1 cellular context compared by ENCODE assay signal in the genomic region with DNA sequence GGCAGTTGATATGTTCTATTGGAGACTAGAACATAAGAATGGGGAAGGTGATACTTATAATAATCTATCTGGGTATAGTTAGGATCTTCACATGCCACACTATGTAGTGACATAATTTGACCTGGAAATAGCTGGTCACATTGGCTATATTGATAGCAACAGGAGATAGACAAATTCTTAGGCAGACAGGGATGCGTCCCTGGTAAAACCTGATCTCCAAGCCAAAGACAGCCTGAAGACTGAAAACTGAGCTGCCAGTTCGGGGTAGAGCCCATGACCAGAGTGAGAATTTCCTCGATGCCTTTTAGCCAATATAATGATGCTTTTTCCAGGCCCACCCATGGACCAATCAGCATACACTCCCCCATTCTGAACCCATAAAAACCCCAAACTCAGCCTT.
TF ChIP-seq lines count a peak whose summit lies in the region.

No MANE protein-coding gene starts in this region.

TF ChIP-seq in GM23338, 12 proteins besides CTCF, POLR2A, EP300 and RAD21:
- TF ChIP-seq, protein P1, sequence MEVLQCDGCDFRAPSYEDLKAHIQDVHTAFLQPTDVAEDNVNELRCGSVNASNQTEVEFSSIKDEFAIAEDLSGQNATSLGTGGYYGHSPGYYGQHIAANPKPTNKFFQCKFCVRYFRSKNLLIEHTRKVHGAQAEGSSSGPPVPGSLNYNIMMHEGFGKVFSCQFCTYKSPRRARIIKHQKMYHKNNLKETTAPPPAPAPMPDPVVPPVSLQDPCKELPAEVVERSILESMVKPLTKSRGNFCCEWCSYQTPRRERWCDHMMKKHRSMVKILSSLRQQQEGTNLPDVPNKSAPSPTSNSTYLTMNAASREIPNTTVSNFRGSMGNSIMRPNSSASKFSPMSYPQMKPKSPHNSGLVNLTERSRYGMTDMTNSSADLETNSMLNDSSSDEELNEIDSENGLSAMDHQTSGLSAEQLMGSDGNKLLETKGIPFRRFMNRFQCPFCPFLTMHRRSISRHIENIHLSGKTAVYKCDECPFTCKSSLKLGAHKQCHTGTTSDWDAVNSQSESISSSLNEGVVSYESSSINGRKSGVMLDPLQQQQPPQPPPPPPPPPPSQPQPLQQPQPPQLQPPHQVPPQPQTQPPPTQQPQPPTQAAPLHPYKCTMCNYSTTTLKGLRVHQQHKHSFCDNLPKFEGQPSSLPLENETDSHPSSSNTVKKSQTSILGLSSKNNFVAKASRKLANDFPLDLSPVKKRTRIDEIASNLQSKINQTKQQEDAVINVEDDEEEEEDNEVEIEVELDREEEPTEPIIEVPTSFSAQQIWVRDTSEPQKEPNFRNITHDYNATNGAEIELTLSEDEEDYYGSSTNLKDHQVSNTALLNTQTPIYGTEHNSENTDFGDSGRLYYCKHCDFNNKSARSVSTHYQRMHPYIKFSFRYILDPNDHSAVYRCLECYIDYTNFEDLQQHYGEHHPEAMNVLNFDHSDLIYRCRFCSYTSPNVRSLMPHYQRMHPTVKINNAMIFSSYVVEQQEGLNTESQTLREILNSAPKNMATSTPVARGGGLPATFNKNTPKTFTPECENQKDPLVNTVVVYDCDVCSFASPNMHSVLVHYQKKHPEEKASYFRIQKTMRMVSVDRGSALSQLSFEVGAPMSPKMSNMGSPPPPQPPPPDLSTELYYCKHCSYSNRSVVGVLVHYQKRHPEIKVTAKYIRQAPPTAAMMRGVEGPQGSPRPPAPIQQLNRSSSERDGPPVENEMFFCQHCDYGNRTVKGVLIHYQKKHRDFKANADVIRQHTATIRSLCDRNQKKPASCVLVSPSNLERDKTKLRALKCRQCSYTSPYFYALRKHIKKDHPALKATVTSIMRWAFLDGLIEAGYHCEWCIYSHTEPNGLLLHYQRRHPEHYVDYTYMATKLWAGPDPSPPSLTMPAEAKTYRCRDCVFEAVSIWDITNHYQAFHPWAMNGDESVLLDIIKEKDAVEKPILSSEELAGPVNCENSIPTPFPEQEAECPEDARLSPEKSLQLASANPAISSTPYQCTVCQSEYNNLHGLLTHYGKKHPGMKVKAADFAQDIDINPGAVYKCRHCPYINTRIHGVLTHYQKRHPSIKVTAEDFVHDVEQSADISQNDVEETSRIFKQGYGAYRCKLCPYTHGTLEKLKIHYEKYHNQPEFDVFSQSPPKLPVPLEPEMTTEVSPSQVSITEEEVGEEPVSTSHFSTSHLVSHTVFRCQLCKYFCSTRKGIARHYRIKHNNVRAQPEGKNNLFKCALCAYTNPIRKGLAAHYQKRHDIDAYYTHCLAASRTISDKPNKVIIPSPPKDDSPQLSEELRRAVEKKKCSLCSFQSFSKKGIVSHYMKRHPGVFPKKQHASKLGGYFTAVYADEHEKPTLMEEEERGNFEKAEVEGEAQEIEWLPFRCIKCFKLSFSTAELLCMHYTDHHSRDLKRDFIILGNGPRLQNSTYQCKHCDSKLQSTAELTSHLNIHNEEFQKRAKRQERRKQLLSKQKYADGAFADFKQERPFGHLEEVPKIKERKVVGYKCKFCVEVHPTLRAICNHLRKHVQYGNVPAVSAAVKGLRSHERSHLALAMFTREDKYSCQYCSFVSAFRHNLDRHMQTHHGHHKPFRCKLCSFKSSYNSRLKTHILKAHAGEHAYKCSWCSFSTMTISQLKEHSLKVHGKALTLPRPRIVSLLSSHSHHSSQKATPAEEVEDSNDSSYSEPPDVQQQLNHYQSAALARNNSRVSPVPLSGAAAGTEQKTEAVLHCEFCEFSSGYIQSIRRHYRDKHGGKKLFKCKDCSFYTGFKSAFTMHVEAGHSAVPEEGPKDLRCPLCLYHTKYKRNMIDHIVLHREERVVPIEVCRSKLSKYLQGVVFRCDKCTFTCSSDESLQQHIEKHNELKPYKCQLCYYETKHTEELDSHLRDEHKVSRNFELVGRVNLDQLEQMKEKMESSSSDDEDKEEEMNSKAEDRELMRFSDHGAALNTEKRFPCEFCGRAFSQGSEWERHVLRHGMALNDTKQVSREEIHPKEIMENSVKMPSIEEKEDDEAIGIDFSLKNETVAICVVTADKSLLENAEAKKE (CRISPR knock-in tag; IDR thresholded peaks at IDR 0.05), result no peak
- TF ChIP-seq ZNF114 (CRISPR knock-in tag; IDR thresholded peaks at IDR 0.05) (no peak), CREB1 (CRISPR knock-in tag; IDR thresholded peaks at IDR 0.05; ENCODE audit: low read depth) (no peak), REST (IDR thresholded peaks at IDR 0.05; ENCODE audit: unreplicated experiment) (no peak), JUNB (IDR thresholded peaks at IDR 0.05; ENCODE audit: unreplicated experiment) (no peak), NANOG (IDR thresholded peaks at IDR 0.05; ENCODE audit: borderline replicate concordance) (no peak), EZH2 (IDR thresholded peaks at IDR 0.05; ENCODE audit: low read depth, unreplicated experiment) (no peak), EZH2phosphoT487 (IDR thresholded peaks at IDR 0.05; ENCODE audit: unreplicated experiment) (no peak), STAT1 (IDR thresholded peaks at IDR 0.05; ENCODE audit: unreplicated experiment) (no peak), ZNF331 (CRISPR knock-in tag; IDR thresholded peaks at IDR 0.05; ENCODE audit: low read depth) (no peak), ETS1 (IDR thresholded peaks at IDR 0.05) (no peak), POLR2AphosphoS5 (IDR thresholded peaks at IDR 0.05; ENCODE audit: low read depth) (no peak)
